Comparison of ENCODE assay signal across 28 cellular contexts in genomic region chr20:43361526-43361925, GRCh38.
"Had no signal": no experiment of that assay in that cellular context is flagged by ENCODE, and none has a peak within 500 bp of the region (broad histone marks: within the 10 kb centered on the region; RNA-seq: fewer than 3 reads in every experiment).

No MANE protein-coding gene starts in this region.

- H3K27me3 ChIP-seq: ascending aorta, cardiac muscle cell, foreskin keratinocyte had no signal

- ATAC-seq: activated CD4-positive, alpha-beta T cell treated with anti-CD3 and anti-CD28 coated beads for 36 hours; activated naive CD4-positive, alpha-beta T cell treated with anti-CD3 and anti-CD28 coated beads, Interleukin-2, amount 50 U/mL, for 72 hours; activated T-cell treated with anti-CD3 and anti-CD28 coated beads, Interleukin-2, amount 50 U/mL, for 72 hours; esophagus mucosa; foreskin keratinocyte; gastrocnemius medialis; heart left ventricle; T-helper 17 cell had no signal

- DNase-seq: activated CD4-positive, alpha-beta memory T cell treated with anti-CD3 and anti-CD28 coated beads for 36 hours; activated CD4-positive, alpha-beta T cell treated with anti-CD3 and anti-CD28 coated beads for 36 hours; activated CD4-positive, alpha-beta T cell treated with anti-CD3 and anti-CD28 coated beads, Interleukin-2, amount 10 ng/mL, durations not matched to agents 24 days and 14 days; activated CD4-positive, CD25-positive, alpha-beta regulatory T cell; activated CD4-positive, CD25-positive, alpha-beta regulatory T cell treated with anti-CD3 and anti-CD28 coated beads, Interleukin-2, amount 50 U/mL, for 72 hours; activated CD8-positive, alpha-beta memory T cell treated with anti-CD3 and anti-CD28 coated beads, Interleukin-2, amount 50 U/mL, for 48 hours; activated gamma-delta T cell; activated naive CD4-positive, alpha-beta T cell; activated naive CD4-positive, alpha-beta T cell treated with anti-CD3 and anti-CD28 coated beads, Interleukin-2, amount 10 ng/mL, durations not matched to agents 7 days and 5 days; activated naive CD8-positive, alpha-beta T cell treated with anti-CD3 and anti-CD28 coated beads, Interleukin-2, amount 10 ng/mL, durations not matched to agents 7 days and 5 days; activated T-cell treated with anti-CD3 and anti-CD28 coated beads for 4 hours; activated T-cell treated with anti-CD3 and anti-CD28 coated beads, Interleukin-2, amount 50 U/mL, for 24 hours; activated T-cell treated with anti-CD3 and anti-CD28 coated beads, Interleukin-2, amount 50 U/mL, for 72 hours; dorsolateral prefrontal cortex; effector memory CD4-positive, alpha-beta T cell; endodermal cell; foreskin keratinocyte; gastrocnemius medialis; glutamatergic neuron; heart left ventricle; T-helper 17 cell; T1000 had no signal

- H3K9me3 ChIP-seq: ascending aorta, breast epithelium, gastrocnemius medialis, heart left ventricle had no signal

- H3K36me3 ChIP-seq: ascending aorta, breast epithelium, cardiac muscle cell, gastrocnemius medialis, heart left ventricle had no signal

- H3K27ac ChIP-seq: ascending aorta, breast epithelium, cardiac muscle cell, coronary artery, dorsolateral prefrontal cortex, foreskin keratinocyte, gastrocnemius medialis, heart left ventricle had no signal

- H3K4me3 ChIP-seq: ascending aorta, breast epithelium, cardiac muscle cell, coronary artery, dorsolateral prefrontal cortex, gastrocnemius medialis, heart left ventricle had no signal

- H3K4me1 ChIP-seq: ascending aorta, breast epithelium, foreskin keratinocyte, gastrocnemius medialis, heart left ventricle had no signal
